18 cellular contexts compared by ENCODE assay signal in the genomic region with DNA sequence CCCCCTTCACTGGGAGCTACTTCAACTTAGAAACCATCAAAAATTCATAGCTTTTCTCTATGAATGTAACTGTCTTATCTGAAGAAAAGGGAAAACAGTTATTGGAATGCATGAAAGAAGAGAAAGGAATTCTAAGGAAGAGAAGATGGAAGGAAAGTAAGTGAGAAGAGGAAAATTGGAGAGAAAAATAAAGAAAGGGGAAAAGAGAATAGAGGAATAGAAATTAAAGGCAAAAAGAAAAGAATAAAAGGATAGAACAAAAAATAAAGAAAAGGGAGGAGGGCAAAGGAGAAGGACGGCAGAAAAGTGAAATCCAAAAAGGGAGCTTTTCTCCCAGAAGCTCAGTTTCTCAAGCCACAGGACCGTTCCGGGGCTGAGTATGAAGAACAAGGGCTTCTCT. TPM values are rescaled to one million over a fixed set of nuclear protein-coding genes. Genes with fewer than 3 reads are reported as not detected.
DNase-seq lines count a peak whose midpoint lies in the region; ATAC-seq, FAIRE-seq and TF ChIP-seq lines count a peak whose summit lies in the region.
"Had no signal": no experiment of that assay in that cellular context is flagged by ENCODE, and none has a peak within 500 bp of the region (broad histone marks: within the 10 kb centered on the region; RNA-seq: fewer than 3 reads in every experiment).

No MANE protein-coding gene starts in this region.

- peaks cover 44% of the 10 kb centered on the region for H3F3A ChIP-seq in neural progenitor cell (ENCODE audit: low read depth)
- no peaks in the 10 kb centered on the region for H3F3A ChIP-seq in GM23248 (ENCODE audit: insufficient read depth)

- no peaks in the 10 kb centered on the region for H4K20me1 ChIP-seq in K562 (replicated peaks; ENCODE audit: control insufficient read depth, insufficient read depth, low read length)
- peaks cover 5% of the 10 kb centered on the region for H4K20me1 ChIP-seq in neural progenitor cell (ENCODE audit: low read depth)
- H4K20me1 ChIP-seq in GM23248 (ENCODE audit: insufficient read depth), result no peaks in the 10 kb centered on the region

- no peak overlapping the region for H3K4me3 Mint-ChIP-seq in neural progenitor cell
- H3K4me3 Mint-ChIP-seq: CD4-positive, alpha-beta T cell had no signal

- H3K9me3 Mint-ChIP-seq in neural progenitor cell, result peaks cover 2% of the 10 kb centered on the region
- H3K9me3 Mint-ChIP-seq: CD4-positive, alpha-beta T cell; H9 had no signal

- in situ Hi-C loops in K562 (cut with MboI) (no loop called here), GM23248 (cut with MboI) (no loop called here)

- no peaks in the 10 kb centered on the region for H3K79me2 ChIP-seq in K562 (ENCODE audit: control insufficient read depth, insufficient read depth, low read length)
- no peaks in the 10 kb centered on the region for H3K79me2 ChIP-seq in neural progenitor cell (ENCODE audit: low read depth)
- H3K79me2 ChIP-seq in GM23248 (ENCODE audit: insufficient read depth), result no peaks in the 10 kb centered on the region

- CTCF ChIA-PET in HEK293 (lab: Yijun Ruan, JAX), result no interaction called here
- CTCF ChIA-PET in K562 (lab: Yijun Ruan, JAX; ENCODE audit: low intra/inter-chr PET ratio), result no interaction called here

- POLR2A ChIA-PET in HEK293 (lab: Yijun Ruan, JAX) (interaction anchor here (1.0 kb wide), 1 partner anchor 9 kb away, joined by 8 read pairs; the partner anchor contains the start of gene PROX1), K562 (lab: Yijun Ruan, JAX) (interaction anchor here (0.7 kb wide), 1 partner anchor 125 kb away, joined by 3 read pairs; no protein-coding TSS in a partner anchor)

- no peaks in the 10 kb centered on the region for H3K9me1 ChIP-seq in K562 (ENCODE audit: control insufficient read depth, insufficient read depth, low read length)

- TF ChIP-seq RAD21 in K562 (CRISPR knock-in tag; conservative IDR thresholded peaks at IDR 0.05 in 1 of 2, IDR thresholded peaks at IDR 0.05 in 1 of 2), result no peak

- H3K9me2 ChIP-seq in GM23248 (ENCODE audit: insufficient read depth), result no peaks in the 10 kb centered on the region

- no peak overlapping the region for H3K27ac Mint-ChIP-seq in neural progenitor cell
- H3K27ac Mint-ChIP-seq: CD4-positive, alpha-beta T cell; H9 had no signal

- no TSS peak for BruUV-seq in K562 (replicated peaks; lab: Mats Ljungman, UMichigan)

- no peak for TF ChIP-seq EP300 in K562 (IDR thresholded peaks at IDR 0.05; ENCODE audit: low read length)

- intact Hi-C loops in K562 (cut with micrococcal nuclease), result no loop called here

- H3K36me3 ChIP-seq in HEK293 (ENCODE audit: control insufficient read depth in 2 of 2, insufficient read depth in 1 of 2, low read length in 2 of 2), result no peaks in the 10 kb centered on the region
- H3K36me3 ChIP-seq in K562 (ENCODE audit: control insufficient read depth, insufficient read depth, low read length), result no peaks in the 10 kb centered on the region
- H3K36me3 ChIP-seq in neural progenitor cell, result no peaks in the 10 kb centered on the region
- H3K36me3 ChIP-seq in GM23248 (ENCODE audit: low read depth), result no peaks in the 10 kb centered on the region

- no peak overlapping the region for H3K4me2 ChIP-seq in K562 (ENCODE audit: insufficient read depth, low read length)
- peak overlapping the region; percentile 54 for H3K4me2 ChIP-seq in neural progenitor cell
- no peak overlapping the region for H3K4me2 ChIP-seq in GM23248 (ENCODE audit: unreplicated experiment)

- H3K36me3 Mint-ChIP-seq in neural progenitor cell, result no peaks in the 10 kb centered on the region

- H3K4me3 ChIP-seq in HEK293 (ENCODE audit: low read depth, low read length), result no peak overlapping the region
- no peak overlapping the region for H3K4me3 ChIP-seq in K562
- H3K4me3 ChIP-seq in neural progenitor cell, result no peak overlapping the region
- no peak overlapping the region for H3K4me3 ChIP-seq in GM23248

- TF ChIP-seq CTCF in HEK293 (tag by site-specific recombination; IDR thresholded peaks at IDR 0.05) (no peak), K562 (IDR thresholded peaks at IDR 0.05 in 2 of 3, conservative IDR thresholded peaks at IDR 0.05 in 1 of 3; ENCODE audit: insufficient read depth in 2 of 3, low read depth in 1 of 3, low read length in 3 of 3) (no peak), neural progenitor cell (IDR thresholded peaks at IDR 0.05) (no peak)

- 2% methylated on average over 3 of the region's 3 CpGs for WGBS in K562 (ENCODE audit: insufficient coverage, low coverage, missing lambda C conversion rate)
- 51 to 55% methylated on average over 3 of the region's 3 CpGs for WGBS in GM23248 (ENCODE audit: low coverage in 1 of 2, low lambda C conversion rate in 2 of 2, missing lambda C conversion rate in 2 of 2), 2 experiments

- H3K27me3 Mint-ChIP-seq in neural progenitor cell (ENCODE audit: insufficient read depth, low read depth), result peaks cover 40% of the 10 kb centered on the region

- DNase-seq in K562 (ENCODE audit: extremely low read depth in 1 of 4, low spot score in 3 of 4) (no peak), neural progenitor cell (ENCODE audit: low spot score) (no peak), GM23248 (no peak), NCI-H524 treated with DMSO at 0.1 percent for 48 hours (lab: John Stamatoyannopoulos, UW) (no peak), AG08396 (ENCODE audit: low spot score) (no peak)
- DNase-seq: ACHN; AML-193; Caco-2; CD4-positive, alpha-beta T cell; DMS79; GDM1; H9 had no signal

- no peak overlapping the region for H2AFZ ChIP-seq in K562 (ENCODE audit: low read depth, low read length)
- no peak overlapping the region for H2AFZ ChIP-seq in neural progenitor cell (replicated peaks)
- no peak overlapping the region for H2AFZ ChIP-seq in GM23248

- no peak overlapping the region for H3K27ac ChIP-seq in HEK293 (ENCODE audit: extremely low read depth, low read depth, low read length)
- H3K27ac ChIP-seq in K562 (ENCODE audit: extremely low read depth, low read depth, low read length), result no peak overlapping the region
- no peak overlapping the region for H3K27ac ChIP-seq in neural progenitor cell
- H3K27ac ChIP-seq in GM23248, result no peak overlapping the region
- H3K27ac ChIP-seq: C4-2B had no signal

- H3K27me3 ChIP-seq in K562 (ENCODE audit: control insufficient read depth in 2 of 2, insufficient read depth in 2 of 2, low read length in 2 of 2) (peaks cover 11 to 38% of the 10 kb centered on the region in 2 experiments), neural progenitor cell (peaks cover 60% of the 10 kb centered on the region), GM23248 (replicated peaks; ENCODE audit: insufficient read depth) (peaks cover 38% of the 10 kb centered on the region)

- TF ChIP-seq POLR2A in K562 (conservative IDR thresholded peaks at IDR 0.05), result no peak

- ATAC-seq in K562, result no peak

- FAIRE-seq in K562 (lab: Jason Lieb, UNC), result no peak
- FAIRE-seq: A204.1, GM12892, GM18507, H1 had no signal

- peaks cover 4% of the 10 kb centered on the region; the same call in 1 of the 2 replicates for H3K4me1 ChIP-seq in HEK293 (ENCODE audit: control insufficient read depth, insufficient read depth, low read length)
- H3K4me1 ChIP-seq in K562 (replicated peaks in 1 of 2; ENCODE audit: control insufficient read depth in 2 of 2, insufficient read depth in 2 of 2, low read length in 2 of 2), result peaks cover 0 to 8% of the 10 kb centered on the region in 2 experiments; a peak in 1 of 5 replicates
- peaks cover 58% of the 10 kb centered on the region for H3K4me1 ChIP-seq in neural progenitor cell
- no peaks in the 10 kb centered on the region for H3K4me1 ChIP-seq in GM23248 (ENCODE audit: insufficient read depth)

- H3K4me1 Mint-ChIP-seq in neural progenitor cell, result peaks cover 55% of the 10 kb centered on the region

- H3K9me3 ChIP-seq in HEK293 (ENCODE audit: control insufficient read depth, insufficient read depth, low read depth, low read length) (no peaks in the 10 kb centered on the region), K562 (replicated peaks; ENCODE audit: control insufficient read depth, insufficient read depth, low read depth, low read length) (no peaks in the 10 kb centered on the region), neural progenitor cell (ENCODE audit: low read depth) (no peaks in the 10 kb centered on the region), GM23248 (ENCODE audit: low read depth) (no peaks in the 10 kb centered on the region)
- H3K9me3 ChIP-seq: Caco-2 had no signal

- H3K9ac ChIP-seq in K562 (ENCODE audit: insufficient read depth in 1 of 2, low read depth in 2 of 2, low read length in 2 of 2), result no peak overlapping the region
- no peak overlapping the region for H3K9ac ChIP-seq in neural progenitor cell
- H3K9ac ChIP-seq in GM23248, result no peak overlapping the region

TF ChIP-seq in HEK293, 187 proteins besides CTCF, POLR2A, EP300 and RAD21:
- no peak for TF ChIP-seq ZNF19 (tag by site-specific recombination; IDR thresholded peaks at IDR 0.05; ENCODE audit: low read depth)
- TF ChIP-seq ZNF707 (tag by site-specific recombination; IDR thresholded peaks at IDR 0.05), result no peak
- TF ChIP-seq PRDM1 (tag by site-specific recombination; IDR thresholded peaks at IDR 0.05), result peak; percentile 94

TF ChIP-seq in K562, 482 proteins besides CTCF, POLR2A, EP300 and RAD21 (continues in another document):
- no peak for TF ChIP-seq HDAC2 (IDR thresholded peaks at IDR 0.05)
- TF ChIP-seq HDAC8 (tag; IDR thresholded peaks at IDR 0.05), result no peak

RNA-seq across cellular contexts. Expression of gene PROX1, which starts 9.9 kb away (rescaled TPM):
- 0.37 and 2.0 TPM in 2 replicates for total RNA-seq in K562 (2011; cell fraction: chromatin; rRNA removed; ENCODE audit: low replicate concordance)
- total RNA-seq in K562 (2011; cell fraction: nucleolus; rRNA removed), result under 0.01 TPM in 1 of 2 replicates, not detected in the other
- 0.07 and 0.23 TPM in 2 replicates for total RNA-seq in K562 (2011; cell fraction: nucleoplasm; rRNA removed)
- total RNA-seq in K562 (2014; rRNA removed) (not detected in 2 replicates), K562 (2014; rRNA removed; fragmentation: Illumina TruSeq; extraction: Trizol) (not detected in 2 replicates), K562 (2015; rRNA removed; fragmentation: Illumina TruSeq; extraction: Trizol) (not detected in 2 replicates), K562 (2021) (0.09 and 0.22 TPM in 2 replicates), neural progenitor cell (ENCODE audit: low replicate concordance) (1.3 and 5.0 TPM in 2 replicates)
- polyA plus RNA-seq in K562 (2011; rRNA removed) (0.01 and 0.14 TPM in 2 replicates), K562 (2014; fragmentation: Illumina TruSeq; extraction: Trizol) (not detected in 2 replicates), K562 (2014; fragmentation: Nextera tagmentation; extraction: Ambion mirVana) (not detected), K562 (2014; rRNA removed) (not detected in 2 replicates), GM23248 (2016; fragmentation: Nextera tagmentation; extraction: Ambion mirVana) (0.20 and 0.35 TPM in 2 replicates)
- 0.27 TPM in 1 of 2 replicates, not detected in the other for polyA plus RNA-seq in K562 (2011; cell fraction: cytosol; rRNA removed)
- 0.06 and 1.2 TPM in 2 replicates for polyA plus RNA-seq in K562 (2011; cell fraction: nucleus; rRNA removed)
- polyA plus RNA-seq in K562 (2012), result 0.01 and 0.03 TPM in 2 replicates
- polyA minus RNA-seq in K562 (2011; rRNA and poly(A)+ RNA removed), result 1.1 TPM in 1 of 2 replicates, not detected in the other
- 0.57 and 1.0 TPM in 2 replicates for polyA minus RNA-seq in K562 (2011; cell fraction: cytosol; rRNA and poly(A)+ RNA removed)
- 0.54 TPM in 1 of 2 replicates, not detected in the other for polyA minus RNA-seq in K562 (2011; cell fraction: nucleus; rRNA and poly(A)+ RNA removed)
- total RNA-seq in GM23248 (2014; rRNA removed; shearing (Covaris generic)), result under 0.01 and 0.13 TPM in 2 replicates
